In the genomic region with DNA sequence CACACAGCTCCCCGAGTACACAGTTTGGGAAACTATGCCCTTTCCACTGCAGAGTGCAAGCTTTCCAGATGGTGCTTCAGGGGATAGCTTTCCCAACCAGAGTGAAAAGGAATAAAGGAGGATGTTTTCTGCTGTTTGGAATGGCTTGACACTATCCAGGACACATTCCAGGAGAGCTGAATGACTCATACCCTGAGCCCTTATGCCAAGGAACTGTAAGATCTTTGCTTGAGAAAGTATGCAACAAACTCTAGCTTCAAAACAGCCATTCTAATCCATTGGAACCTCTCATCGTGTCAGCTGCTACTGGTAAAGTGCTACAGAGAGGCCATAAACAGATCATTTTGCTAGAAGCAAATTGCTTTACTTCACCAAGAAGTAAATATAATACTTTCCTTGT, we compare ENCODE assay signal across 8 cellular contexts. TPM values are rescaled to one million over a fixed set of nuclear protein-coding genes. Genes with fewer than 3 reads are reported as not detected.
DNase-seq lines count a peak whose midpoint lies in the region; ATAC-seq and TF ChIP-seq lines count a peak whose summit lies in the region.

No MANE protein-coding gene starts in this region.

- TF ChIP-seq CTCF in epithelial cell of proximal tubule (conservative IDR thresholded peaks at IDR 0.05; ENCODE audit: low read depth, low read length) = no peak

- no peak for ATAC-seq in GM19328 (IDR thresholded peaks at IDR 0.05; ENCODE audit: unreplicated experiment)

- H3K9me3 ChIP-seq in muscle layer of duodenum (ENCODE audit: control insufficient read depth in 1 of 2, low read length in 2 of 2) = no peaks in the 10 kb centered on the region

- H3K4me1 ChIP-seq in ACC112 (ENCODE audit: control insufficient read depth, insufficient read depth, low read length, unreplicated experiment) (peaks cover 47% of the 10 kb centered on the region), muscle layer of duodenum (ENCODE audit: control insufficient read depth in 1 of 2, insufficient read depth in 2 of 2, low read length in 2 of 2) (peaks cover 0 to 30% of the 10 kb centered on the region in 2 donors)

- H3K36me3 ChIP-seq in ACC112 (ENCODE audit: insufficient read depth, low read length) = peaks cover 20% of the 10 kb centered on the region
- peaks cover 4 to 12% of the 10 kb centered on the region in 2 donors for H3K36me3 ChIP-seq in muscle layer of duodenum (ENCODE audit: control insufficient read depth in 1 of 2, insufficient read depth in 2 of 2, low read length in 2 of 2)

- no peak overlapping the region for H2AFZ ChIP-seq in ACC112 (ENCODE audit: low read length, unreplicated experiment)

- peaks cover 22% of the 10 kb centered on the region for H3K79me2 ChIP-seq in ACC112 (ENCODE audit: control insufficient read depth, insufficient read depth, low read length, unreplicated experiment)

- H3K27ac ChIP-seq in ACC112 (ENCODE audit: low read depth, low read length) (peak overlapping the region; percentile 88), muscle layer of duodenum (ENCODE audit: low read length) (peak overlapping the region; percentile 88)

- H3K27me3 ChIP-seq in ACC112 (ENCODE audit: insufficient read depth, low read length) (no peaks in the 10 kb centered on the region), muscle layer of duodenum (ENCODE audit: low read depth, low read length) (no peaks in the 10 kb centered on the region)

- DNase-seq in NCI-H446 treated with DMSO at 0.1 percent for 48 hours (lab: John Stamatoyannopoulos, UW) (peak; percentile 65), epithelial cell of proximal tubule (ENCODE audit: low read depth) (peak; percentile 84), NCI-H1092 treated with DMSO at 0.1 percent for 48 hours (lab: John Stamatoyannopoulos, UW) (no peak), NCI-H2227 (lab: John Stamatoyannopoulos, UW; ENCODE audit: unreplicated experiment) (no peak), T-helper 1 cell (no peak)

- H3K4me3 ChIP-seq in ACC112 (ENCODE audit: low read depth, low read length) (peak overlapping the region; percentile 57), epithelial cell of proximal tubule (ENCODE audit: low read depth, low read length) (peak overlapping the region; percentile 9), muscle layer of duodenum (ENCODE audit: low read depth in 1 of 2, low read length in 2 of 2) (peak overlapping the region in 1 of 2 donors; percentile 43)

RNA-seq across cellular contexts. Expression of gene ANKFY1, which starts 33.6 kb away (rescaled TPM):
- 14.8 and 15.0 TPM in 2 replicates for total RNA-seq in epithelial cell of proximal tubule

Comparison
In these comparisons a context has a peak if more than half of its experiments do, and no peak if none do; other contexts are left out.
1. DNase-seq: peak in NCI-H446 treated with DMSO at 0.1 percent for 48 hours (single experiment) and epithelial cell of proximal tubule (single experiment); none in NCI-H1092 treated with DMSO at 0.1 percent for 48 hours (single experiment), NCI-H2227 (single experiment) and T-helper 1 cell (0 of 5).